9 cellular contexts compared by ENCODE assay signal in genomic region chr6:27667016-27667415, GRCh38.
DNase-seq lines count a peak whose midpoint lies in the region; ATAC-seq and TF ChIP-seq lines count a peak whose summit lies in the region.
"Had no signal": no experiment of that assay in that cellular context is flagged by ENCODE, and none has a peak within 500 bp of the region (broad histone marks: within the 10 kb centered on the region; RNA-seq: fewer than 3 reads in every experiment).

No MANE protein-coding gene starts in this region.

- no peak for ATAC-seq in GM21447 (IDR thresholded peaks at IDR 0.05; ENCODE audit: unreplicated experiment)
- ATAC-seq: activated T-cell treated with anti-CD3 and anti-CD28 coated beads, Interleukin-2, amount 50 U/mL, for 4 hours had no signal

- in situ Hi-C loops in SK-MEL-5 (cut with HindIII; ENCODE audit: low pct_unique_long_range_greater_than_20kb, low sequenced_read_pairs), result no loop called here

- peaks cover 8% of the 10 kb centered on the region for H3K36me3 Mint-ChIP-seq in activated naive CD4-positive, alpha-beta T cell treated with anti-CD3 and anti-CD28 coated beads, Interleukin-2, amount 10 ng/mL, durations not matched to agents 7 days and 5 days

- H3K4me1 Mint-ChIP-seq in activated naive CD4-positive, alpha-beta T cell treated with anti-CD3 and anti-CD28 coated beads, Interleukin-2, amount 10 ng/mL, durations not matched to agents 7 days and 5 days, result peaks cover 44% of the 10 kb centered on the region

- peaks cover 2% of the 10 kb centered on the region for H3K9me3 Mint-ChIP-seq in activated naive CD4-positive, alpha-beta T cell treated with anti-CD3 and anti-CD28 coated beads, Interleukin-2, amount 10 ng/mL, durations not matched to agents 7 days and 5 days

- no peak overlapping the region for H3K4me3 Mint-ChIP-seq in activated naive CD4-positive, alpha-beta T cell treated with anti-CD3 and anti-CD28 coated beads, Interleukin-2, amount 10 ng/mL, durations not matched to agents 7 days and 5 days
- H3K4me3 Mint-ChIP-seq: activated T-cell treated with anti-CD3 and anti-CD28 coated beads, Interleukin-2, amount 50 U/mL, for 4 hours had no signal

- peaks cover 71% of the 10 kb centered on the region for H3K27me3 Mint-ChIP-seq in activated naive CD4-positive, alpha-beta T cell treated with anti-CD3 and anti-CD28 coated beads, Interleukin-2, amount 10 ng/mL, durations not matched to agents 7 days and 5 days

- H3K4me3 ChIP-seq in fibroblast of mammary gland (ENCODE audit: control insufficient read depth, low read depth, low read length) (peak overlapping the region; percentile 48), lower leg skin (ENCODE audit: low read depth, poor library complexity, severe bottlenecking) (no peak overlapping the region)

- H3K27ac Mint-ChIP-seq in activated naive CD4-positive, alpha-beta T cell treated with anti-CD3 and anti-CD28 coated beads, Interleukin-2, amount 10 ng/mL, durations not matched to agents 7 days and 5 days, result peak overlapping the region; percentile 71

- no peak for TF ChIP-seq POLR2A in lower leg skin (IDR thresholded peaks at IDR 0.05)

- TF ChIP-seq CTCF in fibroblast of mammary gland (conservative IDR thresholded peaks at IDR 0.05; ENCODE audit: control insufficient read depth, insufficient read depth, low read depth, low read length) (no peak), lower leg skin (IDR thresholded peaks at IDR 0.05) (no peak)

- 13 to 26% methylated on average over 5 of the region's 5 CpGs for WGBS in lower leg skin, 2 donors

- no peak for DNase-seq in activated naive CD4-positive, alpha-beta T cell treated with anti-CD3 and anti-CD28 coated beads, Interleukin-2, amount 10 ng/mL, durations not matched to agents 7 days and 5 days
- DNase-seq in activated naive CD4-positive, alpha-beta T cell treated with anti-CD3 and anti-CD28 coated beads, Interleukin-2, amount 50 U/mL, for 16 hours, result no peak
- DNase-seq in SK-MEL-5 (ENCODE audit: low read depth, low spot score) (peak; percentile 47), fibroblast of mammary gland (ENCODE audit: low read depth) (no peak), retina (peak; percentile 50), NCI-H128 (lab: John Stamatoyannopoulos, UW; ENCODE audit: unreplicated experiment) (no peak), lower leg skin (ENCODE audit: low spot score in 2 of 2) (no peak)
- DNase-seq: activated T-cell treated with anti-CD3 and anti-CD28 coated beads, Interleukin-2, amount 50 U/mL, for 4 hours had no signal

- CTCF ChIA-PET in activated naive CD4-positive, alpha-beta T cell treated with anti-CD3 and anti-CD28 coated beads, Interleukin-2, amount 10 ng/mL, durations not matched to agents 7 days and 5 days (lab: Charles Lee), result no interaction called here

- intact Hi-C loops in lower leg skin (cut with DNase I; ENCODE audit: low total_unique reads), result no loop called here

Comparison
In these comparisons a context has a peak if more than half of its experiments do, and no peak if none do; other contexts are left out.
1. DNase-seq: peak in SK-MEL-5 (single experiment) and retina (single experiment); none in activated naive CD4-positive, alpha-beta T cell treated with anti-CD3 and anti-CD28 coated beads, Interleukin-2, amount 10 ng/mL, durations not matched to agents 7 days and 5 days (single experiment), activated naive CD4-positive, alpha-beta T cell treated with anti-CD3 and anti-CD28 coated beads, Interleukin-2, amount 50 U/mL, for 16 hours (single experiment), fibroblast of mammary gland (single experiment), NCI-H128 (single experiment) and lower leg skin (0 of 2).